Comparison of ENCODE assay signal across 12 cellular contexts in the genomic region with DNA sequence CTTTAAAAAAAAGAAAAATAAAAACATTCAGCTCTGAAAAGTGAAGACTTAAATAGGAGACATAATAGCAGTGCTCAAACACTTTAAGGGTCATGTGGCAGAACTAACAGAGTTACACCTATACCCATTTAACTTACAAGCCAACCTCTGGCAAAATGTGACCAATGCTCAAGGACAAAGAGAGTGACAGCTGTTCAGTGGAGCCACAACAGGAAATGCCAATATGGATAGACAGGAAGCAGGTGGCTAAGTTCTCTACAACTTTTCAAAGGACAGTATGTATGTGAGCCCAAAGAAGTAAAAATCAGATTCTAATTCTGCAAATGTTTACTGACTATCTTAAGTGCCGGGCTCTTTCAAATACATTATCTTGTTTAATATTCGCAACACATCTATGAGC. TPM values are rescaled to one million over a fixed set of nuclear protein-coding genes. Genes with fewer than 3 reads are reported as not detected.
DNase-seq lines count a peak whose midpoint lies in the region; ATAC-seq and TF ChIP-seq lines count a peak whose summit lies in the region.
"Had no signal": no experiment of that assay in that cellular context is flagged by ENCODE, and none has a peak within 500 bp of the region (broad histone marks: within the 10 kb centered on the region; RNA-seq: fewer than 3 reads in every experiment).

No MANE protein-coding gene starts in this region.

- intact Hi-C loops in activated T-helper 1 cell treated with anti-CD3 and anti-CD28 coated beads, Interleukin-12 subunit alpha, Interleukin-12 subunit beta, Interleukin-2, Interleukin-4 antibody, amounts not matched to agents 30 ng/mL and 10 ng/mL and 1 ng/mL, durations not matched to agents 14 hours and 24 hours and 36 hours (cut with micrococcal nuclease), result loop anchor here (5.0 to 10.0 kb wide), 4 partner anchors 573 to 1838 kb away; partner anchors contain the start of genes ATP2C1, NUDT16 and SEC61A1
- intact Hi-C loops in MCF 10A (cut with micrococcal nuclease), result no loop called here

- no peaks in the 10 kb centered on the region for H3K9me3 Mint-ChIP-seq in activated T-helper 1 cell treated with anti-CD3 and anti-CD28 coated beads, Interleukin-12 subunit alpha, Interleukin-12 subunit beta, Interleukin-2, Interleukin-4 antibody, amounts not matched to agents 30 ng/mL and 10 ng/mL and 1 ng/mL, durations not matched to agents 14 hours and 24 hours and 36 hours
- H3K9me3 Mint-ChIP-seq in MCF 10A (ENCODE audit: unreplicated experiment), result no peaks in the 10 kb centered on the region

- peak; percentile 41 for ATAC-seq in GM19395 (IDR thresholded peaks at IDR 0.05; ENCODE audit: unreplicated experiment)

- POLR2A ChIA-PET in MCF 10A (lab: Yijun Ruan, JAX), result interaction anchor here (2.5 kb wide), 1 partner anchor 34 kb away, joined by 8 read pairs; no protein-coding TSS in a partner anchor

- H3K4me1 Mint-ChIP-seq in activated T-helper 1 cell treated with anti-CD3 and anti-CD28 coated beads, Interleukin-12 subunit alpha, Interleukin-12 subunit beta, Interleukin-2, Interleukin-4 antibody, amounts not matched to agents 30 ng/mL and 10 ng/mL and 1 ng/mL, durations not matched to agents 14 hours and 24 hours and 36 hours (ENCODE audit: low read depth), result peaks cover 52% of the 10 kb centered on the region
- peaks cover 46% of the 10 kb centered on the region for H3K4me1 Mint-ChIP-seq in MCF 10A (ENCODE audit: insufficient read depth, unreplicated experiment)

- H3K4me3 Mint-ChIP-seq in activated T-helper 1 cell treated with anti-CD3 and anti-CD28 coated beads, Interleukin-12 subunit alpha, Interleukin-12 subunit beta, Interleukin-2, Interleukin-4 antibody, amounts not matched to agents 30 ng/mL and 10 ng/mL and 1 ng/mL, durations not matched to agents 14 hours and 24 hours and 36 hours, result no peak overlapping the region
- H3K4me3 Mint-ChIP-seq in MCF 10A (ENCODE audit: unreplicated experiment), result no peak overlapping the region

- CTCF ChIA-PET in MCF 10A (lab: Yijun Ruan, JAX), result interaction anchor here (0.6 kb wide), 1 partner anchor 461 kb away, joined by 3 read pairs; no protein-coding TSS in a partner anchor

- no peak overlapping the region for H3K27ac ChIP-seq in caudate nucleus (ENCODE audit: low read depth, low read length)

- no peak overlapping the region for H3K27ac Mint-ChIP-seq in activated T-helper 1 cell treated with anti-CD3 and anti-CD28 coated beads, Interleukin-12 subunit alpha, Interleukin-12 subunit beta, Interleukin-2, Interleukin-4 antibody, amounts not matched to agents 30 ng/mL and 10 ng/mL and 1 ng/mL, durations not matched to agents 14 hours and 24 hours and 36 hours
- H3K27ac Mint-ChIP-seq in MCF 10A (ENCODE audit: low read depth, unreplicated experiment), result no peak overlapping the region

- BruUV-seq in MCF 10A (replicated peaks; lab: Mats Ljungman, UMichigan), result no TSS peak

- DNase-seq in CD1c-positive myeloid dendritic cell (ENCODE audit: extremely low spot score) (peak; percentile 11), RKO (ENCODE audit: low spot score) (peak; percentile 52), lung microvascular endothelial cell (ENCODE audit: low read depth in 2 of 2) (peak; percentile 79 to 81), HuH-7 (ENCODE audit: low spot score) (no peak), caudate nucleus (lab: John Stamatoyannopoulos, UW) (no peak), MCF 10A (ENCODE audit: unreplicated experiment) (no peak)
- no peak for DNase-seq in activated T-helper 1 cell treated with anti-CD3 and anti-CD28 coated beads, Interleukin-12 subunit alpha, Interleukin-12 subunit beta, Interleukin-2, Interleukin-4 antibody, amounts not matched to agents 30 ng/mL and 10 ng/mL and 1 ng/mL, durations not matched to agents 14 hours and 24 hours and 36 hours (ENCODE audit: low spot score)
- DNase-seq: activated CD4-positive, alpha-beta T cell treated with anti-CD3 and anti-CD28 coated beads for 4 hours; H7; islet precursor cell; stimulated activated CD4-positive, alpha-beta T cell treated with anti-CD3 and anti-CD28 coated beads, Interleukin-4, amount 100 ng/mL, for 24 hours had no signal

- H3K36me3 Mint-ChIP-seq in activated T-helper 1 cell treated with anti-CD3 and anti-CD28 coated beads, Interleukin-12 subunit alpha, Interleukin-12 subunit beta, Interleukin-2, Interleukin-4 antibody, amounts not matched to agents 30 ng/mL and 10 ng/mL and 1 ng/mL, durations not matched to agents 14 hours and 24 hours and 36 hours (ENCODE audit: low read depth), result peaks cover 3% of the 10 kb centered on the region
- H3K36me3 Mint-ChIP-seq in MCF 10A (ENCODE audit: insufficient read depth, unreplicated experiment), result peaks cover 5% of the 10 kb centered on the region

- no peaks in the 10 kb centered on the region for H3K27me3 Mint-ChIP-seq in activated T-helper 1 cell treated with anti-CD3 and anti-CD28 coated beads, Interleukin-12 subunit alpha, Interleukin-12 subunit beta, Interleukin-2, Interleukin-4 antibody, amounts not matched to agents 30 ng/mL and 10 ng/mL and 1 ng/mL, durations not matched to agents 14 hours and 24 hours and 36 hours (ENCODE audit: insufficient read depth)
- no peaks in the 10 kb centered on the region for H3K27me3 Mint-ChIP-seq in MCF 10A (ENCODE audit: insufficient read depth, unreplicated experiment)

- no peak for TF ChIP-seq CTCF in MCF 10A (IDR thresholded peaks at IDR 0.05; ENCODE audit: unreplicated experiment)

RNA-seq across cellular contexts. Expression of gene TMCC1, which starts 3.4 kb away (rescaled TPM):
- total RNA-seq in lung microvascular endothelial cell (18.1 and 58.7 TPM in 2 replicates), MCF 10A (2022) (22.5 and 31.2 TPM in 2 replicates)
- 17.1 and 22.4 TPM in 2 replicates for total RNA-seq in activated T-helper 1 cell treated with anti-CD3 and anti-CD28 coated beads, Interleukin-12 subunit alpha, Interleukin-12 subunit beta, Interleukin-2, Interleukin-4 antibody, amounts not matched to agents 30 ng/mL and 10 ng/mL and 1 ng/mL, durations not matched to agents 14 hours and 24 hours and 36 hours

Comparison
In these comparisons a context has a peak if more than half of its experiments do, and no peak if none do; other contexts are left out.
1. DNase-seq: peak in CD1c-positive myeloid dendritic cell (single experiment), RKO (single experiment) and lung microvascular endothelial cell (2 of 2); none in activated T-helper 1 cell treated with anti-CD3 and anti-CD28 coated beads, Interleukin-12 subunit alpha, Interleukin-12 subunit beta, Interleukin-2, Interleukin-4 antibody, amounts not matched to agents 30 ng/mL and 10 ng/mL and 1 ng/mL, durations not matched to agents 14 hours and 24 hours and 36 hours (single experiment), HuH-7 (single experiment), caudate nucleus (0 of 61) and MCF 10A (single experiment).